Comparison of ENCODE assay signal across 11 cellular contexts in the genomic region with DNA sequence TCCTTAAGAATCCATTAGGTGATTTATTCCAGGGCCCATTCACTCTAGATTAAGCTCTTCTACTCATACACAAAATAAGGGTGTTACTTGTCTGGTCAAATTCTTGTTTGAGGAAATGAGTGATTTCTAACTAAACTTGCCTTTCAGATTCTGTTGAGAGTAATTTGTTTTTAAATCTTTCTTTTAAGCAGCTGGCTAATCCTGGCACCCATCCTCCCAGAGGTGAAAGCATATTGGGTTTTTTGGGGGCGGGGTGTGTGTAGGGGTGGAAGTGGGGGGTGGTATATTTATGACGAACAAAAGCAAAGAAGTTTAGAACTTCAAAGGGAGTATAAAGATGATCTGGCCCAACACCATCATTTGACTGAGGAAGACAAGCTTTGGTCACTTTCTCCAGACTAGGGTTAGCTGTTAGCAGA.
DNase-seq lines count a peak whose midpoint lies in the region; ATAC-seq, FAIRE-seq and TF ChIP-seq lines count a peak whose summit lies in the region.
"Had no signal": no experiment of that assay in that cellular context is flagged by ENCODE, and none has a peak within 500 bp of the region (broad histone marks: within the 10 kb centered on the region; RNA-seq: fewer than 3 reads in every experiment).

No MANE protein-coding gene starts in this region.

- ATAC-seq in HG03457 (IDR thresholded peaks at IDR 0.05; ENCODE audit: unreplicated experiment) = no peak

- peak overlapping the region; percentile 11 to 91 (median 29) for H3K27ac Mint-ChIP-seq in IgD-negative memory B cell

- peak; percentile 73 for FAIRE-seq in GM12892 (lab: Jason Lieb, UNC)
- no peak for FAIRE-seq in RCC 7860 (lab: Jason Lieb, UNC)

- H3K27me3 Mint-ChIP-seq in IgD-negative memory B cell = no peaks in the 10 kb centered on the region

- TF ChIP-seq CTCF in neutrophil (IDR thresholded peaks at IDR 0.05) = no peak
- no peak for TF ChIP-seq CTCF in WERI-Rb-1 (IDR thresholded peaks at IDR 0.05; ENCODE audit: low read depth, low read length)

- H3K4me1 Mint-ChIP-seq in IgD-negative memory B cell = peaks cover 44 to 64% (median 60%) of the 10 kb centered on the region in 3 donors

- H3K4me3 Mint-ChIP-seq in IgD-negative memory B cell = peak overlapping the region in 1 of 4 donors; percentile 15
- H3K4me3 Mint-ChIP-seq: neural crest cell had no signal

- peaks cover 13% of the 10 kb centered on the region for H3K36me3 Mint-ChIP-seq in IgD-negative memory B cell

- H3K27me3 ChIP-seq in neutrophil (no peaks in the 10 kb centered on the region), WERI-Rb-1 (ENCODE audit: insufficient read depth, low read depth, severe bottlenecking) (no peaks in the 10 kb centered on the region)
- H3K27me3 ChIP-seq: thyroid gland had no signal

- H3K4me3 ChIP-seq in neutrophil (ENCODE audit: low read depth in 1 of 2, low read length in 1 of 2) (no peak overlapping the region), WERI-Rb-1 (ENCODE audit: low read depth, low read length) (no peak overlapping the region)
- H3K4me3 ChIP-seq: thyroid gland had no signal

- DNase-seq in GM12892 (ENCODE audit: insufficient read length) = no peak
- DNase-seq in activated naive CD4-positive, alpha-beta T cell treated with Interleukin-2 at 50 U/mL for 16 hours = peak; percentile 72
- DNase-seq in iPS-NIHi7 (ENCODE audit: extremely low spot score) = no peak
- DNase-seq in WERI-Rb-1 = no peak
- no peak for DNase-seq in RCC 7860 (ENCODE audit: low spot score)
- DNase-seq: NCI-H1048, thyroid gland had no signal

- H3K27ac ChIP-seq in neutrophil = peak overlapping the region; percentile 76
- no peak overlapping the region for H3K27ac ChIP-seq in WERI-Rb-1
- H3K27ac ChIP-seq: thyroid gland had no signal

- H3K9me3 ChIP-seq in neutrophil = no peaks in the 10 kb centered on the region
- H3K9me3 ChIP-seq in WERI-Rb-1 (ENCODE audit: severe bottlenecking) = no peaks in the 10 kb centered on the region
- H3K9me3 ChIP-seq: thyroid gland had no signal

- no peak for TF ChIP-seq POLR2A in GM12892 (IDR thresholded peaks at IDR 0.05; ENCODE audit: low read depth, low read length)

- H3K36me3 ChIP-seq in neutrophil (peaks cover 46% of the 10 kb centered on the region), WERI-Rb-1 (no peaks in the 10 kb centered on the region)

- peaks cover 59 to 64% of the 10 kb centered on the region in 2 experiments for H3K4me1 ChIP-seq in neutrophil (ENCODE audit: control insufficient read depth in 1 of 2, insufficient read depth in 1 of 2, low read depth in 1 of 2, low read length in 1 of 2)
- H3K4me1 ChIP-seq: thyroid gland had no signal

- H3K9me3 Mint-ChIP-seq in IgD-negative memory B cell = no peaks in the 10 kb centered on the region
- H3K9me3 Mint-ChIP-seq: neural crest cell had no signal
